Comparison of ENCODE assay signal across 12 cellular contexts in genomic region chr10:123148414-123149161, GRCh38. TPM values are rescaled to one million over a fixed set of nuclear protein-coding genes. Genes with fewer than 3 reads are reported as not detected.
A peak's percentile ranks its signal among the peaks of the same experiment; 100 is the strongest.
DNase-seq lines count a peak whose midpoint lies in the region; ATAC-seq and TF ChIP-seq lines count a peak whose summit lies in the region.
"Had no signal": no experiment of that assay in that cellular context is flagged by ENCODE, and none has a peak within 500 bp of the region (broad histone marks: within the 10 kb centered on the region; RNA-seq: fewer than 3 reads in every experiment).

No MANE protein-coding gene starts in this region.

- 11% methylated on average over 26 of the region's 55 CpGs; no CpG with 5 or more reads in 1 of the 2 donors for WGBS in transverse colon (ENCODE audit: low coverage in 1 of 2), 2 donors
- WGBS in ovary, 3 donors = 1 to 2% (median 2%) methylated on average over 47 to 55 of the region's 55 CpGs

- H3K9me3 ChIP-seq in transverse colon (no peaks in the 10 kb centered on the region), ovary (no peaks in the 10 kb centered on the region)
- H3K9me3 ChIP-seq: tibial nerve had no signal

- no peak for ATAC-seq in GM21423 (IDR thresholded peaks at IDR 0.05; ENCODE audit: unreplicated experiment)

- no peak for TF ChIP-seq EP300 in transverse colon (IDR thresholded peaks at IDR 0.05; ENCODE audit: low read depth)
- no peak for TF ChIP-seq EP300 in ovary (IDR thresholded peaks at IDR 0.05)

- H3K4me1 ChIP-seq in transverse colon (peaks cover 10 to 55% (median 41%) of the 10 kb centered on the region in 4 donors), ovary (ENCODE audit: insufficient read depth) (peaks cover 2% of the 10 kb centered on the region)

- H3K4me3 ChIP-seq in coronary artery (peak overlapping the region; percentile 49), transverse colon (peak overlapping the region in 1 of 4 donors; percentile 26), ovary (no peak overlapping the region)

- H3K27ac ChIP-seq in coronary artery = no peak overlapping the region
- no peak overlapping the region for H3K27ac ChIP-seq in transverse colon
- H3K27ac ChIP-seq in ovary = no peak overlapping the region
- H3K27ac ChIP-seq: tibial nerve had no signal

- in situ Hi-C loops in transverse colon (cut with MboI; ENCODE audit: low pct_ligation_motif_present in 1 of 4, low pct_unique_long_range_greater_than_20kb in 1 of 4, low sequenced_read_pairs in 3 of 4) = loop anchor here in 1 of 4 donors (25.0 kb wide), 1 partner anchor 414 kb away; no protein-coding TSS in a partner anchor

- intact Hi-C loops in transverse colon (cut with DNase I; ENCODE audit: low total_unique reads) (no loop called here), ovary (cut with DNase I) (no loop called here)

- no peaks in the 10 kb centered on the region for H3K36me3 ChIP-seq in transverse colon
- no peaks in the 10 kb centered on the region for H3K36me3 ChIP-seq in ovary
- H3K36me3 ChIP-seq: tibial nerve had no signal

- H3K27me3 ChIP-seq in transverse colon = peaks cover 99% of the 10 kb centered on the region
- peaks cover 14% of the 10 kb centered on the region for H3K27me3 ChIP-seq in ovary

- DNase-seq in NCI-H526 (lab: John Stamatoyannopoulos, UW) (peak; percentile 31 to 33), NCI-H526 treated with DMSO at 0.1 percent for 48 hours (lab: John Stamatoyannopoulos, UW) (no peak), MV-4-11 (lab: John Stamatoyannopoulos, UW) (peak; percentile 34), coronary artery (ENCODE audit: low spot score) (no peak), retina (peak; percentile 59), transverse colon (no peak), ovary (no peak)

- TF ChIP-seq POLR2A in transverse colon (IDR thresholded peaks at IDR 0.05) (no peak), ovary (IDR thresholded peaks at IDR 0.05) (no peak)

- TF ChIP-seq CTCF in coronary artery (IDR thresholded peaks at IDR 0.05) = no peak
- no peak for TF ChIP-seq CTCF in transverse colon (IDR thresholded peaks at IDR 0.05)
- TF ChIP-seq CTCF in ovary (IDR thresholded peaks at IDR 0.05) = no peak

RNA-seq across cellular contexts. Expression of gene HMX2, which starts 0.7 kb away (rescaled TPM):
- total RNA-seq in transverse colon = under 1 TPM in 2 of 4 donors, not detected in 2; 0.41 to 0.64 TPM
- not detected for total RNA-seq in ovary
- not detected for polyA plus RNA-seq in ovary
- total RNA-seq: LHCN-M2, posterior vena cava, tibial nerve had no signal

RNA-seq across cellular contexts. Expression of gene BUB3, which starts 5.6 kb away (rescaled TPM):
- total RNA-seq in transverse colon (10 to 100 TPM; 22.1 to 91.1 (median 54.9) TPM), ovary (10 to 100 TPM; 56.0 to 63.1 (median 61.6) TPM)
- 10 to 100 TPM; 54.8 to 57.0 TPM for polyA plus RNA-seq in ovary

RNA-seq across cellular contexts. Expression of gene HMX3, which starts 12.8 kb away (rescaled TPM):
- total RNA-seq in transverse colon = 1 to 10 TPM in 2 of 4 donors, not detected in 2; 1.2 to 1.7 TPM
- total RNA-seq in ovary = under 1 TPM in 1 of 7 donors, not detected in 6; 0.23 TPM
- not detected for polyA plus RNA-seq in ovary
- total RNA-seq: LHCN-M2, posterior vena cava, tibial nerve had no signal
- polyA plus RNA-seq: esophagus had no signal

Comparison
In these comparisons a context has a peak if more than half of its experiments do, and no peak if none do; other contexts are left out.
1. DNase-seq: peak in NCI-H526 (2 of 2), MV-4-11 (single experiment) and retina (single experiment); none in NCI-H526 treated with DMSO at 0.1 percent for 48 hours (single experiment), coronary artery (single experiment), transverse colon (single experiment) and ovary (0 of 5).